Comparison of ENCODE assay signal across 1 cellular context in the genomic region with DNA sequence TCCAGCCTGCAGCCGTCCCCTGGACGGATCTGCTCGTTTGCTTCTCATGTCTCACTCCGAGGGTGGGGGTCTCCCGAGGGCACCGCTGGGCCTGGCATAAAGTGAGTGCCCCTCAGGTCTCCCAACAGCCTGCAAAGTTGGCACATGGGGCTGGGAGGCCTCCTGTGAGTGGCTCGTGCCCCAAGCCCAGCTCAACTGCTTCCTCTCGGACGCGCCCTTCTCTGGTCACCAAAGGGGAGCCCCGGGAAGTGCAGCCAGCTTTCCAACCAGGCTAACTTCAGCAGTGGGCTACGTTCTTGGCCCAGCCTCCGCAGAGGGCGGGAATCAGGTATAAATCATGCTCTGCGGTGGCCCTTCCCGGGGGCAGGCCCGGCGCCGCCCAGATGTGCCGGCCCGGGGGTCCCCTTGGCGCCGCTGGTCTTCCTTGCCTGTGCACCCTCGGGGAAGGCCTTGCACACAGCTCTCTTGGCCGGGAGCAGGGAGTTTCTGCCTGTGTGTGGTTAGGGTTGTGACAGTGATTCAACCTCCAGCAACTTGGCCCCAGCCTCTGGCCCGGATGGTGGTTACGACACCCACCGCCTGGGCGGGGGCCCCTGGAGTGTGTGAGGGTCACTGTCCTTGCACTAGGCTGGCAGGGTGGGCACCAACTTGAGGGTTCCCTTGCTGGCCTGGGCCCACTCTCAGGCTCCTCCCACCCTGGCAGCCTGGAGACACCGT.
A peak's percentile ranks its signal among the peaks of the same experiment; 100 is the strongest.
TF ChIP-seq lines count a peak whose summit lies in the region.

No MANE protein-coding gene starts in this region.

TF ChIP-seq in IMR-90, 13 proteins besides CTCF, POLR2A, EP300 and RAD21:
- TF ChIP-seq BHLHE40 (IDR thresholded peaks at IDR 0.05; ENCODE audit: low read depth, low read length): no peak
- no peak for TF ChIP-seq MAFK (IDR thresholded peaks at IDR 0.05; ENCODE audit: low read depth, low read length)
- TF ChIP-seq MAZ (IDR thresholded peaks at IDR 0.05; ENCODE audit: borderline replicate concordance, low read depth, low read length): peak; percentile 88
- no peak for TF ChIP-seq RFX5 (IDR thresholded peaks at IDR 0.05; ENCODE audit: low read depth, low read length)
- TF ChIP-seq SMC3 (IDR thresholded peaks at IDR 0.05; ENCODE audit: low read depth, low read length): no peak
- TF ChIP-seq FOS (IDR thresholded peaks at IDR 0.05; ENCODE audit: low read depth, low read length): no peak
- peak; percentile 89 for TF ChIP-seq CEBPB (IDR thresholded peaks at IDR 0.05; ENCODE audit: low read depth, low read length)
- TF ChIP-seq RCOR1 (IDR thresholded peaks at IDR 0.05; ENCODE audit: insufficient replicate concordance, low read length): no peak
- TF ChIP-seq, protein P1, sequence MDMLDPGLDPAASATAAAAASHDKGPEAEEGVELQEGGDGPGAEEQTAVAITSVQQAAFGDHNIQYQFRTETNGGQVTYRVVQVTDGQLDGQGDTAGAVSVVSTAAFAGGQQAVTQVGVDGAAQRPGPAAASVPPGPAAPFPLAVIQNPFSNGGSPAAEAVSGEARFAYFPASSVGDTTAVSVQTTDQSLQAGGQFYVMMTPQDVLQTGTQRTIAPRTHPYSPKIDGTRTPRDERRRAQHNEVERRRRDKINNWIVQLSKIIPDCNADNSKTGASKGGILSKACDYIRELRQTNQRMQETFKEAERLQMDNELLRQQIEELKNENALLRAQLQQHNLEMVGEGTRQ (IDR thresholded peaks at IDR 0.05; ENCODE audit: low read depth, low read length): no peak
- no peak for TF ChIP-seq MXI1 (IDR thresholded peaks at IDR 0.05; ENCODE audit: borderline replicate concordance, low read depth, low read length)
- no peak for TF ChIP-seq CHD1 (IDR thresholded peaks at IDR 0.05; ENCODE audit: low read depth, low read length)
- TF ChIP-seq NFE2L2 (IDR thresholded peaks at IDR 0.05; ENCODE audit: low read depth, low read length): no peak
- TF ChIP-seq, protein P2, sequence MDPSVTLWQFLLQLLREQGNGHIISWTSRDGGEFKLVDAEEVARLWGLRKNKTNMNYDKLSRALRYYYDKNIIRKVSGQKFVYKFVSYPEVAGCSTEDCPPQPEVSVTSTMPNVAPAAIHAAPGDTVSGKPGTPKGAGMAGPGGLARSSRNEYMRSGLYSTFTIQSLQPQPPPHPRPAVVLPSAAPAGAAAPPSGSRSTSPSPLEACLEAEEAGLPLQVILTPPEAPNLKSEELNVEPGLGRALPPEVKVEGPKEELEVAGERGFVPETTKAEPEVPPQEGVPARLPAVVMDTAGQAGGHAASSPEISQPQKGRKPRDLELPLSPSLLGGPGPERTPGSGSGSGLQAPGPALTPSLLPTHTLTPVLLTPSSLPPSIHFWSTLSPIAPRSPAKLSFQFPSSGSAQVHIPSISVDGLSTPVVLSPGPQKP (IDR thresholded peaks at IDR 0.05; ENCODE audit: borderline replicate concordance, low read depth, low read length): no peak
TF ChIP-seq in IMR-90: peak in this region for 2.
